8 cellular contexts compared by ENCODE assay signal in genomic region chr10:3467052-3467906, GRCh38.
A peak's percentile ranks its signal among the peaks of the same experiment; 100 is the strongest.
DNase-seq lines count a peak whose midpoint lies in the region; ATAC-seq, FAIRE-seq and TF ChIP-seq lines count a peak whose summit lies in the region.

No MANE protein-coding gene starts in this region.

- H3K27ac ChIP-seq in esophagus squamous epithelium (peak overlapping the region; percentile 89 to 97 (median 94)), neuronal stem cell (replicated peaks; ENCODE audit: low read length) (no peak overlapping the region)

- no peak overlapping the region for H4K8ac ChIP-seq in neuronal stem cell (ENCODE audit: low read depth, low read length)

- no peak overlapping the region for H3K9ac ChIP-seq in neuronal stem cell (ENCODE audit: low read depth, low read length, poor library complexity)

- H4K91ac ChIP-seq in neuronal stem cell (ENCODE audit: low read depth, low read length, poor library complexity), result peak overlapping the region; percentile 76

- FAIRE-seq in H54 (lab: Jason Lieb, UNC), result no peak

- no peak overlapping the region for H3K4ac ChIP-seq in neuronal stem cell (ENCODE audit: low read length)

- no peaks in the 10 kb centered on the region for H3K79me1 ChIP-seq in neuronal stem cell (ENCODE audit: low read depth, low read length)

- no peaks in the 10 kb centered on the region for H3K36me3 ChIP-seq in esophagus squamous epithelium
- H3K36me3 ChIP-seq in neuronal stem cell (replicated peaks in 1 of 2; ENCODE audit: control insufficient read depth in 2 of 2, insufficient read depth in 2 of 2, low read length in 2 of 2), result no peaks in the 10 kb centered on the region

- TF ChIP-seq POLR2A in H54 (IDR thresholded peaks at IDR 0.05; ENCODE audit: low read depth, low read length), result 0 out of 2 replicates have a peak, but pooled peaks have one; percentile 21
- no peak for TF ChIP-seq POLR2A in esophagus squamous epithelium (IDR thresholded peaks at IDR 0.05)

- H3K4me3 ChIP-seq in esophagus squamous epithelium (peak overlapping the region; percentile 23 to 57 (median 30)), neuronal stem cell (ENCODE audit: low read length in 2 of 2) (no peak overlapping the region)

- TF ChIP-seq CTCF in esophagus squamous epithelium (IDR thresholded peaks at IDR 0.05), result peak in 5 of 6 experiments; percentile 41 to 73 (median 69)

- H3K4me2 ChIP-seq in neuronal stem cell (ENCODE audit: insufficient read depth, low read length, poor library complexity, severe bottlenecking), result no peak overlapping the region

- H3K4me1 ChIP-seq in esophagus squamous epithelium (peaks cover 40 to 82% (median 63%) of the 10 kb centered on the region in 3 donors), neuronal stem cell (ENCODE audit: control insufficient read depth in 2 of 2, insufficient read depth in 1 of 2, low read depth in 1 of 2, low read length in 2 of 2) (peaks cover 10 to 20% of the 10 kb centered on the region in 2 donors)

- H3K18ac ChIP-seq in neuronal stem cell (ENCODE audit: low read length), result peak overlapping the region; percentile 31

- no peak overlapping the region for H2BK5ac ChIP-seq in neuronal stem cell (ENCODE audit: low read length)

- no peak overlapping the region for H2BK120ac ChIP-seq in neuronal stem cell (ENCODE audit: low read depth, low read length)

- H3K23ac ChIP-seq in neuronal stem cell (ENCODE audit: low read depth, low read length, poor library complexity), result no peak overlapping the region

- intact Hi-C loops in esophagus squamous epithelium (cut with DNase I), result loop anchor here (10.0 kb wide), 1 partner anchor 318 kb away; the partner anchor contains the start of gene KLF6

- H2AFZ ChIP-seq in neuronal stem cell (ENCODE audit: low read length), result peak overlapping the region; percentile 50

- no peak overlapping the region for H2AK5ac ChIP-seq in neuronal stem cell (ENCODE audit: low read depth, low read length)

- WGBS in esophagus squamous epithelium, 2 donors, result 13 to 18% methylated on average over 19 to 23 of the region's 23 CpGs
- WGBS in neuronal stem cell (ENCODE audit: extremely low coverage in 2 of 2, insufficient read length in 2 of 2, insufficient replicate concordance in 1 of 2), 2 donors, result no CpG with 5 or more reads among the region's 23 CpGs

- H3K27me3 ChIP-seq in esophagus squamous epithelium (no peaks in the 10 kb centered on the region), neuronal stem cell (ENCODE audit: control insufficient read depth in 3 of 3, insufficient read depth in 3 of 3, low read depth in 1 of 3, low read length in 3 of 3) (no peaks in the 10 kb centered on the region)

- H3K9me3 ChIP-seq in esophagus squamous epithelium, result no peaks in the 10 kb centered on the region
- H3K9me3 ChIP-seq in neuronal stem cell (replicated peaks in 1 of 2; ENCODE audit: control insufficient read depth in 2 of 2, insufficient read depth in 1 of 2, low read depth in 1 of 2, low read length in 2 of 2), result peaks cover 0 to 8% of the 10 kb centered on the region in 2 donors

- no peak overlapping the region for H3K14ac ChIP-seq in neuronal stem cell (ENCODE audit: low read length)

- H2BK12ac ChIP-seq in neuronal stem cell (ENCODE audit: low read length), result no peak overlapping the region

- H2BK15ac ChIP-seq in neuronal stem cell (ENCODE audit: low read length), result no peak overlapping the region

- DNase-seq in H54 (ENCODE audit: insufficient read length, low spot score) (peak; percentile 27), SW480 (ENCODE audit: low spot score) (peak; percentile 97), esophagus squamous epithelium (lab: John Stamatoyannopoulos, UW) (no peak), neuronal stem cell (ENCODE audit: low spot score) (no peak), NK-92 (lab: John Stamatoyannopoulos, UW; ENCODE audit: unreplicated experiment) (no peak), germinal center (ENCODE audit: low spot score) (no peak)

- ATAC-seq in GM21576 (IDR thresholded peaks at IDR 0.05; ENCODE audit: unreplicated experiment), result no peak
- ATAC-seq in activated CD4-positive, CD25-positive, alpha-beta regulatory T cell treated with anti-CD3 and anti-CD28 coated beads, Interleukin-2, amount 50 U/mL, for 24 hours, result no peak

Comparison
In these comparisons a context has a peak if more than half of its experiments do, and no peak if none do; other contexts are left out.
1. DNase-seq: peak in H54 (single experiment) and SW480 (single experiment); none in esophagus squamous epithelium (single experiment), neuronal stem cell (single experiment), NK-92 (single experiment) and germinal center (single experiment).
2. H3K4me3 ChIP-seq: peak in esophagus squamous epithelium (4 of 4); none in neuronal stem cell (0 of 2).